ENCODE assay signal across 6 cellular contexts in the genomic region with DNA sequence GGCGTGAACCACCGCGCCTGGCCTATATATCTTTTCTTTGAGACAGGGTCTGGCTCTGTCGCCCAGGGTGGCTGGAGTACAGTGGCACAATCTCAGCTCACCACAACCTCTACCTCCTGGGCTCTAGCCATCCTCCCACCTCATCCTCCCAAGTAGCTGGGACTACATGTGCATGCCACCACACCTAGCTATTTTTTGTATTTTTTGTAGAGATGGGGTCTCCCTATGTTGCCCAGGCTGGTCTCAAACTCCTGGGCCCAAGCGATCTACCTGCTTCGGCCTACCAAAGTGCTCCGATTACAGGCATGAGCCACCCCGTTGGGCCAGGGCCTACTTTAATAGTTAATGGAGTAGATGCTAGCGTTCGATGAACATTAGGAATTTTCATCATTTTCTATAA. TPM values are rescaled to one million over a fixed set of nuclear protein-coding genes. Genes with fewer than 3 reads are reported as not detected.
DNase-seq lines count a peak whose midpoint lies in the region; ATAC-seq and TF ChIP-seq lines count a peak whose summit lies in the region.

No MANE protein-coding gene starts in this region.

- H3K27ac Mint-ChIP-seq in Caco-2 (ENCODE audit: unreplicated experiment) = peak overlapping the region; percentile 68
- H3K27ac Mint-ChIP-seq in activated CD8-positive, alpha-beta T cell treated with anti-CD3 and anti-CD28 coated beads, Interleukin-2, amount 10 ng/mL, durations not matched to agents 7 days and 5 days = peak overlapping the region; percentile 94

- intact Hi-C loops in Caco-2 (cut with micrococcal nuclease; ENCODE audit: unreplicated experiment) = loop anchor here (5.0 kb wide), 1 partner anchor 57 kb away; a partner anchor contains a TSS

- H3K4me3 Mint-ChIP-seq in Caco-2 (ENCODE audit: unreplicated experiment) = peak overlapping the region; percentile 23
- peak overlapping the region; percentile 88 for H3K4me3 Mint-ChIP-seq in activated CD8-positive, alpha-beta T cell treated with anti-CD3 and anti-CD28 coated beads, Interleukin-2, amount 10 ng/mL, durations not matched to agents 7 days and 5 days

- TF ChIP-seq CTCF in Caco-2 (IDR thresholded peaks at IDR 0.05; ENCODE audit: insufficient read depth in 1 of 2, low read depth in 1 of 2, low read length in 1 of 2, severe bottlenecking in 1 of 2, unreplicated experiment in 1 of 2) = no peak

- H3K9ac ChIP-seq in muscle layer of colon (ENCODE audit: low read length) = peak overlapping the region; percentile 7

- CTCF ChIA-PET in Caco-2 (lab: Charles Lee) = no interaction called here
- CTCF ChIA-PET in activated CD8-positive, alpha-beta T cell treated with anti-CD3 and anti-CD28 coated beads, Interleukin-2, amount 10 ng/mL, durations not matched to agents 7 days and 5 days (lab: Charles Lee) = interaction anchor here (0.9 to 9.2 kb wide), 7 partner anchors 13 to 127 kb away, joined by 3 to 85 read pairs (median 4); a partner anchor contains a TSS

- H3K4me3 ChIP-seq in Caco-2 (ENCODE audit: low read depth, low read length) (no peak overlapping the region), muscle layer of colon (ENCODE audit: low read depth in 1 of 2, low read length in 2 of 2) (peak overlapping the region; percentile 89 to 91)
- H3K4me3 ChIP-seq in effector memory CD4-positive, alpha-beta T cell (ENCODE audit: insufficient read depth, low read depth, low read length, poor library complexity, severe bottlenecking) = no peak overlapping the region

- H3K9me3 ChIP-seq in Caco-2 (no peaks in the 10 kb centered on the region), muscle layer of colon (ENCODE audit: low read length) (no peaks in the 10 kb centered on the region)
- no peaks in the 10 kb centered on the region for H3K9me3 ChIP-seq in effector memory CD4-positive, alpha-beta T cell (ENCODE audit: control insufficient read depth, low read length)

- no peaks in the 10 kb centered on the region for H3K9me3 Mint-ChIP-seq in Caco-2 (ENCODE audit: unreplicated experiment)
- H3K9me3 Mint-ChIP-seq in activated CD8-positive, alpha-beta T cell treated with anti-CD3 and anti-CD28 coated beads, Interleukin-2, amount 10 ng/mL, durations not matched to agents 7 days and 5 days (ENCODE audit: insufficient read depth) = no peaks in the 10 kb centered on the region

- H3K27me3 ChIP-seq in Caco-2 (replicated peaks; ENCODE audit: control insufficient read depth, insufficient read depth, low read length) (no peaks in the 10 kb centered on the region), muscle layer of colon (ENCODE audit: control insufficient read depth in 1 of 2, insufficient read depth in 2 of 2, low read length in 2 of 2) (no peaks in the 10 kb centered on the region)
- H3K27me3 ChIP-seq in effector memory CD4-positive, alpha-beta T cell (replicated peaks; ENCODE audit: control insufficient read depth, insufficient read depth, low read length, poor library complexity, severe bottlenecking) = no peaks in the 10 kb centered on the region

- peak overlapping the region; percentile 94 for H3K27ac ChIP-seq in muscle layer of colon (ENCODE audit: low read depth, low read length)
- no peak overlapping the region for H3K27ac ChIP-seq in effector memory CD4-positive, alpha-beta T cell (ENCODE audit: insufficient read depth, low read length, poor library complexity, severe bottlenecking)

- BruUV-seq in Caco-2 (replicated peaks; lab: Mats Ljungman, UMichigan) = no TSS peak

- 0 out of 2 replicates have a peak, but pooled peaks cover 8% of the 10 kb centered on the region for H3K4me1 ChIP-seq in Caco-2
- peaks cover 30% of the 10 kb centered on the region for H3K4me1 ChIP-seq in muscle layer of colon (ENCODE audit: insufficient read depth, low read length)
- peaks cover 19% of the 10 kb centered on the region for H3K4me1 ChIP-seq in effector memory CD4-positive, alpha-beta T cell (ENCODE audit: control insufficient read depth, insufficient read depth, low read length, poor library complexity, severe bottlenecking)

- H3K27me3 Mint-ChIP-seq in Caco-2 (ENCODE audit: insufficient read depth, unreplicated experiment) = no peaks in the 10 kb centered on the region
- H3K27me3 Mint-ChIP-seq in activated CD8-positive, alpha-beta T cell treated with anti-CD3 and anti-CD28 coated beads, Interleukin-2, amount 10 ng/mL, durations not matched to agents 7 days and 5 days (ENCODE audit: low read depth) = no peaks in the 10 kb centered on the region

- peaks cover 4% of the 10 kb centered on the region for H3K36me3 ChIP-seq in Caco-2 (ENCODE audit: control insufficient read depth, insufficient read depth, low read length)
- peaks cover 23% of the 10 kb centered on the region for H3K36me3 ChIP-seq in muscle layer of colon (ENCODE audit: insufficient read depth, low read length)
- peaks cover 13% of the 10 kb centered on the region for H3K36me3 ChIP-seq in effector memory CD4-positive, alpha-beta T cell (ENCODE audit: control insufficient read depth, insufficient read depth, low read length)

- H3K36me3 Mint-ChIP-seq in Caco-2 (ENCODE audit: insufficient read depth, unreplicated experiment) = peaks cover 73% of the 10 kb centered on the region
- peaks cover 42% of the 10 kb centered on the region for H3K36me3 Mint-ChIP-seq in activated CD8-positive, alpha-beta T cell treated with anti-CD3 and anti-CD28 coated beads, Interleukin-2, amount 10 ng/mL, durations not matched to agents 7 days and 5 days (ENCODE audit: low read depth)

- ATAC-seq in activated CD8-positive, alpha-beta T cell treated with anti-CD3 and anti-CD28 coated beads, Interleukin-2, amount 10 ng/mL, durations not matched to agents 7 days and 5 days = no peak

- no peak for DNase-seq in Caco-2
- no peak for DNase-seq in activated CD8-positive, alpha-beta T cell treated with anti-CD3 and anti-CD28 coated beads, Interleukin-2, amount 10 ng/mL, durations not matched to agents 7 days and 5 days
- no peak for DNase-seq in NCI-H2171 treated with DMSO at 0.1 percent for 48 hours (lab: John Stamatoyannopoulos, UW)
- DNase-seq in globus pallidus (ENCODE audit: low spot score) = no peak
- DNase-seq in effector memory CD4-positive, alpha-beta T cell = no peak

- H3K4me1 Mint-ChIP-seq in Caco-2 (ENCODE audit: low read depth, unreplicated experiment) = peaks cover 14% of the 10 kb centered on the region
- peaks cover 30% of the 10 kb centered on the region for H3K4me1 Mint-ChIP-seq in activated CD8-positive, alpha-beta T cell treated with anti-CD3 and anti-CD28 coated beads, Interleukin-2, amount 10 ng/mL, durations not matched to agents 7 days and 5 days (ENCODE audit: low read depth)

- POLR2A ChIA-PET in Caco-2 (lab: Charles Lee) = no interaction called here
- POLR2A ChIA-PET in activated CD8-positive, alpha-beta T cell treated with anti-CD3 and anti-CD28 coated beads, Interleukin-2, amount 10 ng/mL, durations not matched to agents 7 days and 5 days (lab: Charles Lee) = interaction anchor here (0.9 to 5.6 kb wide), 3 partner anchors 14 to 81 kb away, joined by 3 to 109 read pairs (median 4); a partner anchor contains a TSS

RNA-seq across cellular contexts. Expression of a gene that starts 3.4 kb away (rescaled TPM):
- total RNA-seq in Caco-2 (2022) = 87.8 and 106 TPM in 2 replicates
- total RNA-seq in activated CD8-positive, alpha-beta T cell treated with anti-CD3 and anti-CD28 coated beads, Interleukin-2, amount 10 ng/mL, durations not matched to agents 7 days and 5 days = 10 to 100 TPM; 84.3 to 93.1 TPM

RNA-seq across cellular contexts. Expression of a gene that starts 14.2 kb away (rescaled TPM):
- total RNA-seq in Caco-2 (2022) = 164 and 169 TPM in 2 replicates
- 100 to 1,000 TPM; 206 to 228 TPM for total RNA-seq in activated CD8-positive, alpha-beta T cell treated with anti-CD3 and anti-CD28 coated beads, Interleukin-2, amount 10 ng/mL, durations not matched to agents 7 days and 5 days

RNA-seq across cellular contexts. Expression of a gene that starts 17.0 kb away (rescaled TPM):
- 55.0 and 57.1 TPM in 2 replicates for total RNA-seq in Caco-2 (2022)
- 10 to 100 TPM; 66.8 to 71.5 TPM for total RNA-seq in activated CD8-positive, alpha-beta T cell treated with anti-CD3 and anti-CD28 coated beads, Interleukin-2, amount 10 ng/mL, durations not matched to agents 7 days and 5 days

RNA-seq across cellular contexts. Expression of a gene that starts 23.9 kb away (rescaled TPM):
- 8.3 and 10.6 TPM in 2 replicates for total RNA-seq in Caco-2 (2022)
- 1 to 10 TPM; 6.0 to 6.1 TPM for total RNA-seq in activated CD8-positive, alpha-beta T cell treated with anti-CD3 and anti-CD28 coated beads, Interleukin-2, amount 10 ng/mL, durations not matched to agents 7 days and 5 days

RNA-seq across cellular contexts. Expression of a gene that starts 31.3 kb away (rescaled TPM):
- total RNA-seq in Caco-2 (2022) = 0.27 TPM in 1 of 2 replicates, not detected in the other
- not detected for total RNA-seq in activated CD8-positive, alpha-beta T cell treated with anti-CD3 and anti-CD28 coated beads, Interleukin-2, amount 10 ng/mL, durations not matched to agents 7 days and 5 days

Comparison
In these comparisons a context has a peak if more than half of its experiments do, and no peak if none do; other contexts are left out.
1. H3K4me3 ChIP-seq: peak in muscle layer of colon (2 of 2); none in Caco-2 (single experiment) and effector memory CD4-positive, alpha-beta T cell (single experiment).